ENCODE assay signal across 8 cellular contexts in genomic region chr7:17144313-17144712, GRCh38.
DNase-seq lines count a peak whose midpoint lies in the region; ATAC-seq and TF ChIP-seq lines count a peak whose summit lies in the region.

No MANE protein-coding gene starts in this region.

- peak overlapping the region; percentile 0 for H3K4me2 ChIP-seq in SU-DHL-6 (ENCODE audit: low read depth, low read length, poor library complexity, severe bottlenecking)

- DNase-seq in GM04504 (ENCODE audit: low read depth), result peak; percentile 52
- DNase-seq in activated naive CD8-positive, alpha-beta T cell treated with anti-CD3 and anti-CD28 coated beads, Interleukin-2, amount 50 U/mL, for 16 hours (ENCODE audit: low read depth, low spot score), result peak; percentile 19
- peak; percentile 47 to 54 for DNase-seq in stimulated activated CD4-positive, alpha-beta T cell treated with anti-CD3 and anti-CD28 coated beads, Interleukin-15, amount 100 ng/mL, for 48 hours (ENCODE audit: low read depth in 2 of 2)
- DNase-seq in NCI-H146 treated with DMSO at 0.1 percent for 48 hours (lab: John Stamatoyannopoulos, UW; ENCODE audit: unreplicated experiment), result no peak
- DNase-seq in lower leg skin (ENCODE audit: low spot score in 2 of 2), result no peak
- DNase-seq in H4 (ENCODE audit: low spot score), result no peak

- 54 to 62% methylated on average over 3 of the region's 3 CpGs for WGBS in lower leg skin, 2 donors

- H3K79me2 ChIP-seq in SU-DHL-6 (ENCODE audit: insufficient read depth, low read length), result no peaks in the 10 kb centered on the region

- H3K4me3 ChIP-seq in SU-DHL-6 (ENCODE audit: insufficient read depth, low read length, poor library complexity, severe bottlenecking) (no peak overlapping the region), lower leg skin (ENCODE audit: low read depth, poor library complexity, severe bottlenecking) (no peak overlapping the region)

- H3K9me2 ChIP-seq in SU-DHL-6 (replicated peaks; ENCODE audit: insufficient read depth, low read length), result no peaks in the 10 kb centered on the region

- H4K20me1 ChIP-seq in SU-DHL-6 (ENCODE audit: low read depth, low read length), result no peaks in the 10 kb centered on the region

- no peaks in the 10 kb centered on the region for H3K9me3 ChIP-seq in SU-DHL-6 (ENCODE audit: insufficient read depth, low read length)

- H3K36me3 ChIP-seq in SU-DHL-6 (ENCODE audit: low read length), result no peaks in the 10 kb centered on the region

- H2AFZ ChIP-seq in SU-DHL-6 (ENCODE audit: low read depth, low read length, severe bottlenecking), result no peak overlapping the region

- intact Hi-C loops in lower leg skin (cut with DNase I; ENCODE audit: low total_unique reads), result no loop called here

- no peak for ATAC-seq in GM18520 (IDR thresholded peaks at IDR 0.05; ENCODE audit: unreplicated experiment)

- no peak for TF ChIP-seq POLR2A in lower leg skin (IDR thresholded peaks at IDR 0.05)

- H3F3A ChIP-seq in SU-DHL-6 (ENCODE audit: insufficient read depth), result no peaks in the 10 kb centered on the region

- no peak overlapping the region for H3K9ac ChIP-seq in SU-DHL-6 (ENCODE audit: low read length)

- no peak overlapping the region for H3K27ac ChIP-seq in SU-DHL-6 (ENCODE audit: low read depth, low read length)

- TF ChIP-seq CTCF in SU-DHL-6 (IDR thresholded peaks at IDR 0.05; ENCODE audit: insufficient read depth, low read length, poor library complexity, severe bottlenecking) (no peak), lower leg skin (IDR thresholded peaks at IDR 0.05) (no peak)

- H3K27me3 ChIP-seq in SU-DHL-6 (ENCODE audit: low read length), result no peaks in the 10 kb centered on the region

Comparison
In these comparisons a context has a peak if more than half of its experiments do, and no peak if none do; other contexts are left out.
1. DNase-seq: peak in GM04504 (single experiment), activated naive CD8-positive, alpha-beta T cell treated with anti-CD3 and anti-CD28 coated beads, Interleukin-2, amount 50 U/mL, for 16 hours (single experiment) and stimulated activated CD4-positive, alpha-beta T cell treated with anti-CD3 and anti-CD28 coated beads, Interleukin-15, amount 100 ng/mL, for 48 hours (2 of 2); none in NCI-H146 treated with DMSO at 0.1 percent for 48 hours (single experiment), lower leg skin (0 of 2) and H4 (single experiment).